Comparison of ENCODE assay signal across 12 cellular contexts in the genomic region with DNA sequence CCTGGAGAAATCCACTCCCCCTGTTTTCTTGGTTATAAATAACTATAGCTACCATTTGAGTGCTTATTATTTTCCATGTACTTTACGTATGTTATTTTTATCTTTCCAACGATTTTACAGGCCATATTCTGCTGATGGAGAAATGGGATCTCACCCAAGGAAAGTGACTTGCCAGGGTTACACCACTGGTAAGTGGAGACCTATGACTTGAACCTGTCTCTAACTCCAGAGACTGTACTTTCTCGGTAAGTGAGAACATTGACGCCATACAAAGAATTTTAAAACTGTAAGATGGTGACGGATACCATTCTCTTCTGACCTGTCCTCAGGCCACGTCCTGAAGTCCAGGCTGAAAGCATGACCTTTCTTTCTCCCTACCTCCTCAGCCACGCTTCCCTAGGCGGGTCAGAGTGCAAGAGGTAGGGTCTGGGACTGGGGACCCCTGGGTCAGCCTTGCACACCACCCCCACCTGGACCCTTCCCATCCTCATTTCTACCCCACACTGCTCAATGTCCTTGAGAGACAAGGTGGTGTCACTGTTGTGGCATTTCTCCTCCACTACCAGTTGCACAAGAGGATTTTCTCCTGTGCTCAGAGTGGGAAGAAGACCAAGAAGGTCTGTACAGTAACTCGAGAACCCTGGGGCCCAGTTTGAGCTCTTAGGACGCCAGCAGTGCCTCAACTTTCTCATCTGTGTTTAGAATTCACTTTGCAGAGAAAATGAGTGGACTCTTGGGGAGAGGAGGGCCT. TPM values are rescaled to one million over a fixed set of nuclear protein-coding genes. Genes with fewer than 3 reads are reported as not detected.
DNase-seq lines count a peak whose midpoint lies in the region; ATAC-seq and TF ChIP-seq lines count a peak whose summit lies in the region.
"Had no signal": no experiment of that assay in that cellular context is flagged by ENCODE, and none has a peak within 500 bp of the region (broad histone marks: within the 10 kb centered on the region; RNA-seq: fewer than 3 reads in every experiment).

No MANE protein-coding gene starts in this region.

- H3K36me3 ChIP-seq in GM23338 (ENCODE audit: insufficient read depth) (no peaks in the 10 kb centered on the region), smooth muscle cell (ENCODE audit: low read depth) (no peaks in the 10 kb centered on the region)

- H4K20me1 ChIP-seq in GM23338 (replicated peaks; ENCODE audit: insufficient read depth) (no peaks in the 10 kb centered on the region), smooth muscle cell (ENCODE audit: low read depth) (no peaks in the 10 kb centered on the region)

- H3K9me2 ChIP-seq in GM23338 (ENCODE audit: insufficient read depth), result no peaks in the 10 kb centered on the region

- CTCF ChIA-PET in MCF 10A (lab: Yijun Ruan, JAX), result interaction anchor here (0.7 to 9.9 kb wide), 6 partner anchors 16 to 644 kb away, joined by 3 to 405 read pairs (median 4); no protein-coding TSS in a partner anchor

- ATAC-seq in GM23338 (no peak), T-helper 17 cell (no peak)

- peaks cover 12% of the 10 kb centered on the region for H3K4me1 Mint-ChIP-seq in GM23338
- H3K4me1 Mint-ChIP-seq in T-helper 17 cell, result peaks cover 10% of the 10 kb centered on the region
- H3K4me1 Mint-ChIP-seq in MCF 10A (ENCODE audit: insufficient read depth, unreplicated experiment), result peaks cover 27% of the 10 kb centered on the region

- intact Hi-C loops in MCF 10A (cut with micrococcal nuclease), result no loop called here

- H3F3A ChIP-seq in GM23338 (replicated peaks; ENCODE audit: low read depth) (no peaks in the 10 kb centered on the region), smooth muscle cell (ENCODE audit: low read depth) (no peaks in the 10 kb centered on the region)

- DNase-seq in GM23338 (ENCODE audit: low spot score) (no peak), T-helper 17 cell (no peak), iris pigment epithelial cell (ENCODE audit: low read depth) (peak; percentile 46), smooth muscle cell (lab: John Stamatoyannopoulos, UW; ENCODE audit: unreplicated experiment) (no peak), GF-D8 (lab: John Stamatoyannopoulos, UW) (no peak), HCEC 1CT (no peak), MCF 10A (ENCODE audit: unreplicated experiment) (no peak)
- DNase-seq: activated CD4-positive, alpha-beta T cell treated with anti-CD3 and anti-CD28 coated beads, Interleukin-2, amount 50 U/mL, for 4 hours; activated naive CD4-positive, alpha-beta T cell treated with anti-CD3 and anti-CD28 coated beads, Interleukin-2, amount 10 ng/mL, durations not matched to agents 7 days and 5 days; cortex of kidney; KG1; NCI-H187 had no signal

- H3K4me2 ChIP-seq in GM23338, result peak overlapping the region; percentile 89
- H3K4me2 ChIP-seq in smooth muscle cell, result peak overlapping the region; percentile 98

- no peak overlapping the region for H3K27ac ChIP-seq in GM23338 (ENCODE audit: low read depth)
- H3K27ac ChIP-seq in smooth muscle cell (ENCODE audit: low read depth), result no peak overlapping the region

- H3K4me3 ChIP-seq in GM23338, result peak overlapping the region; percentile 67
- no peak overlapping the region for H3K4me3 ChIP-seq in smooth muscle cell

- 93% methylated on average over 10 of the region's 10 CpGs for WGBS in smooth muscle cell (ENCODE audit: low lambda C conversion rate)

- peak overlapping the region; percentile 97; the same call in 1 of the 2 replicates for H2AFZ ChIP-seq in GM23338
- H2AFZ ChIP-seq in smooth muscle cell (ENCODE audit: low read depth), result no peak overlapping the region

- no peaks in the 10 kb centered on the region for H3K36me3 Mint-ChIP-seq in GM23338 (ENCODE audit: low read depth)
- H3K36me3 Mint-ChIP-seq in T-helper 17 cell (ENCODE audit: low read depth), result peaks cover 4% of the 10 kb centered on the region
- H3K36me3 Mint-ChIP-seq in MCF 10A (ENCODE audit: insufficient read depth, unreplicated experiment), result no peaks in the 10 kb centered on the region
- H3K36me3 Mint-ChIP-seq: activated naive CD4-positive, alpha-beta T cell treated with anti-CD3 and anti-CD28 coated beads, Interleukin-2, amount 10 ng/mL, durations not matched to agents 7 days and 5 days had no signal

- no peak overlapping the region for H3K9ac ChIP-seq in smooth muscle cell (ENCODE audit: low read depth)

- no peak overlapping the region for H3K27ac Mint-ChIP-seq in GM23338
- no peak overlapping the region for H3K27ac Mint-ChIP-seq in T-helper 17 cell
- H3K27ac Mint-ChIP-seq in MCF 10A (ENCODE audit: low read depth, unreplicated experiment), result no peak overlapping the region
- H3K27ac Mint-ChIP-seq: activated naive CD4-positive, alpha-beta T cell treated with anti-CD3 and anti-CD28 coated beads, Interleukin-2, amount 10 ng/mL, durations not matched to agents 7 days and 5 days had no signal

- H3K4me1 ChIP-seq in GM23338 (ENCODE audit: insufficient read depth) (peaks cover 17% of the 10 kb centered on the region; the same call in 1 of the 2 replicates), smooth muscle cell (ENCODE audit: low read depth) (no peaks in the 10 kb centered on the region)

- no peaks in the 10 kb centered on the region for H3K9me3 ChIP-seq in T-helper 17 cell (ENCODE audit: control insufficient read depth, low read length, poor library complexity, severe bottlenecking)
- H3K9me3 ChIP-seq in smooth muscle cell (replicated peaks; ENCODE audit: low read depth), result no peaks in the 10 kb centered on the region

- peak overlapping the region; percentile 75 for H3K4me3 Mint-ChIP-seq in GM23338
- H3K4me3 Mint-ChIP-seq in T-helper 17 cell, result peak overlapping the region; percentile 71
- no peak overlapping the region for H3K4me3 Mint-ChIP-seq in MCF 10A (ENCODE audit: unreplicated experiment)

- TF ChIP-seq CTCF in GM23338 (conservative IDR thresholded peaks at IDR 0.05; ENCODE audit: low read depth in 2 of 2), result no peak
- TF ChIP-seq CTCF in smooth muscle cell (IDR thresholded peaks at IDR 0.05; ENCODE audit: borderline replicate concordance, insufficient read depth, poor library complexity, severe bottlenecking), result no peak
- TF ChIP-seq CTCF in MCF 10A (IDR thresholded peaks at IDR 0.05; ENCODE audit: unreplicated experiment), result no peak

- peaks cover 53% of the 10 kb centered on the region for H3K27me3 Mint-ChIP-seq in GM23338 (ENCODE audit: insufficient read depth, low read depth, poor library complexity)
- H3K27me3 Mint-ChIP-seq in T-helper 17 cell, result peaks cover 70% of the 10 kb centered on the region
- no peaks in the 10 kb centered on the region for H3K27me3 Mint-ChIP-seq in MCF 10A (ENCODE audit: insufficient read depth, unreplicated experiment)

- H3K9me3 Mint-ChIP-seq in GM23338 (no peaks in the 10 kb centered on the region), MCF 10A (ENCODE audit: unreplicated experiment) (no peaks in the 10 kb centered on the region)
- H3K9me3 Mint-ChIP-seq: activated naive CD4-positive, alpha-beta T cell treated with anti-CD3 and anti-CD28 coated beads, Interleukin-2, amount 10 ng/mL, durations not matched to agents 7 days and 5 days had no signal

- BruUV-seq in MCF 10A (replicated peaks; lab: Mats Ljungman, UMichigan), result no TSS peak

- H3K27me3 ChIP-seq in GM23338 (ENCODE audit: insufficient read depth) (peaks cover 84% of the 10 kb centered on the region), smooth muscle cell (ENCODE audit: low read depth) (peaks cover 53% of the 10 kb centered on the region)

- POLR2A ChIA-PET in MCF 10A (lab: Yijun Ruan, JAX), result interaction anchor here (0.8 to 1.7 kb wide), 3 partner anchors 10 to 17 kb away, joined by 4 to 7 read pairs (median 4); no protein-coding TSS in a partner anchor

- no peaks in the 10 kb centered on the region for H3K79me2 ChIP-seq in GM23338 (replicated peaks; ENCODE audit: insufficient read depth)
- no peaks in the 10 kb centered on the region for H3K79me2 ChIP-seq in smooth muscle cell (ENCODE audit: low read depth)

RNA-seq across cellular contexts. Expression of a gene that starts 49.2 kb away (rescaled TPM):
- 0.07 and 0.23 TPM in 2 replicates for total RNA-seq in GM23338 (2014; rRNA removed; shearing (Covaris generic))
- polyA plus RNA-seq in GM23338 (2016; fragmentation: Nextera tagmentation; extraction: Ambion mirVana) (0.09 and 0.18 TPM in 2 replicates), smooth muscle cell (not detected in 2 replicates)
- total RNA-seq in T-helper 17 cell (under 1 TPM in 1 of 2 donors, not detected in 1; 0.20 TPM), smooth muscle cell (not detected in 2 replicates), MCF 10A (2022) (0.52 TPM in 1 of 2 replicates, not detected in the other)
